ENCODE assay signal across 9 cellular contexts in the genomic region with DNA sequence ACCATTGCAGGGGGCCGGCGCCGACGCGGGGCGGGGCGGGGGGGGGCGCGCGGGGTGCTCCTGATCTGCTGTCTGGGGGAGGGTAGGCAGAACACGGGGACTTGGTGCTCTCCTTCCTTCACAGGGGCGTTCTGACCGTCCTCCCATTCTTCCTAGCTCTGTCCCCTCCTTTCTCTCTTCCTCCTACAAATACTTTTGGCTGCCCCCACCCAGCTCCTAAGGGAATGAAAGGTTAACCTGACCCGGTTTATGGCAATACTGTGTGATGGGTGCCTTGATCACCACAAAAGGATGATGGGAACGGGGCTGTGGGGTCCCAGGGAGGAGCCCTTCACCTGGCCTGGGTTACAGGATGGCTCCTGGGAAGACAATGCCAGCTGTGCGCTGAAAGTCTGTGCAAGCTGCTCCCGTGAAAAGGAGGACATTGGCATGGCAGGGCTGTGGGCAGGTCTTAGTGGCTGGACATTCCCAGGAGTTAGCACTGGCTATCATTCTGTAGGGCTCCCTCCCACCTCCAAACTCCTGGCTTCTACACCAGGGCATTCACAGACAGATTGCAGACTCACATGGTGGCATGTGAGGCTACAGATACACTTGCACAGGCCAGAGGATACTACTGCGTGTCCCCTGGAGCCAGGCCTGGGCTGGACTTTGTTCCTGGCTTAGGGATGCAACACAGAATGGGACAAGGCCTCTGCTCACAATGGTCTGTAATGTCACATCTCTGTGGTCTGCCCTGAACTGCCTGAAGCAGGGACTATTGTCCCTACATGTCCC. TPM values are rescaled to one million over a fixed set of nuclear protein-coding genes. Genes with fewer than 3 reads are reported as not detected.
DNase-seq lines count a peak whose midpoint lies in the region; ATAC-seq, FAIRE-seq and TF ChIP-seq lines count a peak whose summit lies in the region.
"Had no signal": no experiment of that assay in that cellular context is flagged by ENCODE, and none has a peak within 500 bp of the region (broad histone marks: within the 10 kb centered on the region; RNA-seq: fewer than 3 reads in every experiment).

No MANE protein-coding gene starts in this region.

- no peaks in the 10 kb centered on the region for H3K9me3 Mint-ChIP-seq in activated T-cell treated with anti-CD3 and anti-CD28 coated beads, Interleukin-2, amount 50 U/mL, for 24 hours

- H3K4me3 ChIP-seq in ascending aorta (peak overlapping the region; percentile 77 to 92), HepG2 (replicated peaks in 1 of 3; ENCODE audit: insufficient read depth in 1 of 3, low read depth in 2 of 3, low read length in 3 of 3) (peak overlapping the region; percentile 78 to 96 (median 78)), thymus (ENCODE audit: low read length) (peak overlapping the region; percentile 93)

- 75% methylated on average over 18 of the region's 18 CpGs for WGBS in HepG2 (ENCODE audit: low lambda C conversion rate)
- 94% methylated on average over 18 of the region's 18 CpGs for WGBS in thymus

- H3K27me3 ChIP-seq in ascending aorta (no peaks in the 10 kb centered on the region), HepG2 (ENCODE audit: control insufficient read depth in 1 of 2, insufficient read depth in 2 of 2, low read length in 2 of 2) (no peaks in the 10 kb centered on the region; a peak in 1 of 5 replicates), thymus (ENCODE audit: control insufficient read depth, insufficient read depth) (no peaks in the 10 kb centered on the region)

- intact Hi-C loops in ascending aorta (cut with DNase I) = loop anchor here (10.0 kb wide), 1 partner anchor 1068 kb away; the partner anchor contains the start of gene MRGBP
- intact Hi-C loops in HepG2 (cut with micrococcal nuclease; ENCODE audit: unreplicated experiment) = loop anchor here (10.0 kb wide), 1 partner anchor 118 kb away; no protein-coding TSS in a partner anchor

- H3K4me1 Mint-ChIP-seq in activated T-cell treated with anti-CD3 and anti-CD28 coated beads, Interleukin-2, amount 50 U/mL, for 24 hours (ENCODE audit: low read depth) = peaks cover 39% of the 10 kb centered on the region

- H3K27me3 Mint-ChIP-seq in activated T-cell treated with anti-CD3 and anti-CD28 coated beads, Interleukin-2, amount 50 U/mL, for 24 hours = no peaks in the 10 kb centered on the region

- CTCF ChIA-PET in HepG2 (lab: Yijun Ruan, JAX; ENCODE audit: low intra/inter-chr PET ratio, low total read pairs) = interaction anchor here (1.5 to 2.1 kb wide), 5 partner anchors 34 to 325 kb away, joined by 4 to 15 read pairs (median 9); partner anchors contain the start of genes ARFRP1, PTK6 and ZGPAT

- BruUV-seq in HepG2 (replicated peaks; lab: Mats Ljungman, UMichigan) = no TSS peak

- no peaks in the 10 kb centered on the region for H3K9me3 ChIP-seq in ascending aorta
- no peaks in the 10 kb centered on the region for H3K9me3 ChIP-seq in HepG2 (ENCODE audit: low read length)
- peaks cover 3% of the 10 kb centered on the region for H3K9me3 ChIP-seq in thymus (ENCODE audit: control insufficient read depth)

- no peak for DNase-seq in activated T-cell treated with anti-CD3 and anti-CD28 coated beads, Interleukin-2, amount 50 U/mL, for 24 hours
- DNase-seq in activated T-cell treated with anti-CD3 and anti-CD28 coated beads for 4 hours (no peak), ascending aorta (ENCODE audit: low spot score in 2 of 2) (no peak), HepG2 (ENCODE audit: low spot score) (peak; percentile 87), T1000 (lab: John Stamatoyannopoulos, UW) (no peak), pons (ENCODE audit: low spot score) (no peak)

- no peak for TF ChIP-seq RAD21 in HepG2 (CRISPR knock-in tag; IDR thresholded peaks at IDR 0.05)

- peak overlapping the region; percentile 94 for H3K4me3 Mint-ChIP-seq in activated T-cell treated with anti-CD3 and anti-CD28 coated beads, Interleukin-2, amount 50 U/mL, for 24 hours

- POLR2A ChIA-PET in HepG2 (lab: Yijun Ruan, JAX) = interaction anchor here (1.0 to 4.6 kb wide), 19 partner anchors 8 to 221 kb away, joined by 3 to 71 read pairs (median 14); partner anchors contain the start of genes ARFRP1, DNAJC5, LIME1 and PRPF6

- H4K20me1 ChIP-seq in HepG2 (ENCODE audit: insufficient read depth, low read length) = 0 out of 2 replicates have a peak, but pooled peaks cover under 1% of the 10 kb centered on the region

- peak overlapping the region; percentile 94 for H3K4me2 ChIP-seq in HepG2 (ENCODE audit: low read depth, low read length)

- no peak overlapping the region for H2AFZ ChIP-seq in HepG2 (ENCODE audit: low read length)

- no peak for FAIRE-seq in HepG2 (lab: Jason Lieb, UNC)

- peaks cover 52% of the 10 kb centered on the region for H3K36me3 Mint-ChIP-seq in activated T-cell treated with anti-CD3 and anti-CD28 coated beads, Interleukin-2, amount 50 U/mL, for 24 hours (ENCODE audit: low read depth)

- TF ChIP-seq POLR2A in HepG2 (IDR thresholded peaks at IDR 0.05; ENCODE audit: insufficient read depth in 1 of 2, low read depth in 2 of 2, low read length in 2 of 2) = no peak; a peak in 1 of 4 replicates

- H3K4me1 ChIP-seq in ascending aorta (peaks cover 0 to 30% of the 10 kb centered on the region in 2 donors), HepG2 (ENCODE audit: insufficient read depth, low read length) (peaks cover 51% of the 10 kb centered on the region), thymus (ENCODE audit: control insufficient read depth, insufficient read depth, low read length) (peaks cover 5% of the 10 kb centered on the region)

- TF ChIP-seq EP300 in HepG2 (IDR thresholded peaks at IDR 0.05; ENCODE audit: low read depth in 2 of 2, low read length in 2 of 2) = no peak
- TF ChIP-seq EP300 in HepG2 (CRISPR knock-in tag; IDR thresholded peaks at IDR 0.05; ENCODE audit: borderline replicate concordance) = no peak

- H3K79me2 ChIP-seq in HepG2 (ENCODE audit: insufficient read depth, low read length) = peaks cover 30% of the 10 kb centered on the region

- H3K9ac ChIP-seq in HepG2 (ENCODE audit: insufficient read depth, low read depth, low read length) = peak overlapping the region; percentile 94

- ATAC-seq in HepG2 (peak; percentile 17), GM18907 (IDR thresholded peaks at IDR 0.05; ENCODE audit: unreplicated experiment) (no peak)

- H3K27ac ChIP-seq in ascending aorta (peak overlapping the region; percentile 77 to 98), HepG2 (ENCODE audit: extremely low read length, insufficient read depth, low read length) (peak overlapping the region; percentile 89), thymus (ENCODE audit: low read depth) (peak overlapping the region; percentile 92)

- in situ Hi-C loops in HepG2 (cut with HindIII; ENCODE audit: extremely low pct_ligation_motif_present, low pct_unique_long_range_greater_than_20kb) = no loop called here

- H3K27ac Mint-ChIP-seq in activated T-cell treated with anti-CD3 and anti-CD28 coated beads, Interleukin-2, amount 50 U/mL, for 24 hours = peak overlapping the region; percentile 94

- H3K36me3 ChIP-seq in ascending aorta = peaks cover 6 to 12% of the 10 kb centered on the region in 2 donors
- H3K36me3 ChIP-seq in HepG2 (replicated peaks in 1 of 2; ENCODE audit: control insufficient read depth in 1 of 2, insufficient read depth in 2 of 2, low read length in 2 of 2) = peaks cover 2 to 3% of the 10 kb centered on the region in 2 experiments; a peak in 3 of 5 replicates
- H3K36me3 ChIP-seq in thymus (ENCODE audit: control insufficient read depth, insufficient read depth) = peaks cover 18% of the 10 kb centered on the region

- TF ChIP-seq CTCF in ascending aorta (IDR thresholded peaks at IDR 0.05) (no peak), HepG2 (CRISPR knock-in tag; IDR thresholded peaks at IDR 0.05) (no peak; the same call in 1 of the 2 replicates)

RNA-seq across cellular contexts. Expression of gene TPD52L2, which starts 1.9 kb away (rescaled TPM):
- total RNA-seq in ascending aorta = 161 TPM
- total RNA-seq in HepG2 (2016; rRNA removed; fragmentation: Illumina TruSeq; extraction: Trizol) = 156 and 187 TPM in 2 replicates
- 17.3 and 18.9 TPM in 2 replicates for total RNA-seq in HepG2 (2016; cell fraction: cytosol; rRNA removed; fragmentation: Illumina TruSeq; extraction: Trizol; ENCODE audit: low read depth)
- total RNA-seq in HepG2 (2016; cell fraction: insoluble cytoplasmic fraction; rRNA removed; fragmentation: Illumina TruSeq; extraction: Trizol) = 159 and 183 TPM in 2 replicates
- total RNA-seq in HepG2 (2016; cell fraction: membrane; rRNA removed; fragmentation: Illumina TruSeq; extraction: Trizol) = 68.0 and 74.8 TPM in 2 replicates
- 80.6 and 85.7 TPM in 2 replicates for total RNA-seq in HepG2 (2016; cell fraction: nucleus; rRNA removed; fragmentation: Illumina TruSeq; extraction: Trizol)
- polyA plus RNA-seq in HepG2 (2011; rRNA removed) = 184 and 198 TPM in 2 replicates
- 197 and 204 TPM in 2 replicates for polyA plus RNA-seq in HepG2 (2011; cell fraction: cytosol; rRNA removed)
- polyA plus RNA-seq in HepG2 (2011; cell fraction: nucleus; rRNA removed) = 163 and 169 TPM in 2 replicates
- polyA plus RNA-seq in HepG2 (2012) = 96.3 and 115 TPM in 2 replicates
- 18.7 and 19.4 TPM in 2 replicates for polyA plus RNA-seq in HepG2 (2016; cell fraction: cytosol; fragmentation: Illumina TruSeq; extraction: Trizol; ENCODE audit: low read depth)
- polyA plus RNA-seq in HepG2 (2016; cell fraction: insoluble cytoplasmic fraction; fragmentation: Illumina TruSeq; extraction: Trizol; ENCODE audit: low read depth) = 188 and 207 TPM in 2 replicates
- polyA plus RNA-seq in HepG2 (2016; cell fraction: membrane; fragmentation: Illumina TruSeq; extraction: Trizol; ENCODE audit: low read depth) = 59.6 and 59.7 TPM in 2 replicates
- 162 and 173 TPM in 2 replicates for polyA plus RNA-seq in HepG2 (2016; cell fraction: nucleus; fragmentation: Illumina TruSeq; extraction: Trizol; ENCODE audit: insufficient read depth, low read depth)
- polyA minus RNA-seq in HepG2 (2011; rRNA and poly(A)+ RNA removed; ENCODE audit: low replicate concordance) = 128 and 150 TPM in 2 replicates
- polyA minus RNA-seq in HepG2 (2011; cell fraction: cytosol; rRNA and poly(A)+ RNA removed) = 114 and 118 TPM in 2 replicates
- polyA minus RNA-seq in HepG2 (2011; cell fraction: nucleus; rRNA and poly(A)+ RNA removed) = 47.3 and 56.6 TPM in 2 replicates
- 73.2 TPM for polyA plus RNA-seq in thymus

RNA-seq across cellular contexts. Expression of gene ABHD16B, which starts 1.9 kb away (rescaled TPM):
- total RNA-seq in ascending aorta (not detected), HepG2 (2016; rRNA removed; fragmentation: Illumina TruSeq; extraction: Trizol) (not detected in 2 replicates)
- not detected in 2 replicates for total RNA-seq in HepG2 (2016; cell fraction: cytosol; rRNA removed; fragmentation: Illumina TruSeq; extraction: Trizol; ENCODE audit: low read depth)
- not detected in 2 replicates for total RNA-seq in HepG2 (2016; cell fraction: insoluble cytoplasmic fraction; rRNA removed; fragmentation: Illumina TruSeq; extraction: Trizol)
- total RNA-seq in HepG2 (2016; cell fraction: membrane; rRNA removed; fragmentation: Illumina TruSeq; extraction: Trizol) = not detected in 2 replicates
- not detected in 2 replicates for total RNA-seq in HepG2 (2016; cell fraction: nucleus; rRNA removed; fragmentation: Illumina TruSeq; extraction: Trizol)
- polyA plus RNA-seq in HepG2 (2011; rRNA removed) (not detected in 2 replicates), thymus (0.57 TPM)
- polyA plus RNA-seq in HepG2 (2011; cell fraction: cytosol; rRNA removed) = not detected in 2 replicates
- not detected in 2 replicates for polyA plus RNA-seq in HepG2 (2011; cell fraction: nucleus; rRNA removed)
- polyA plus RNA-seq in HepG2 (2012) = not detected in 2 replicates
- not detected in 2 replicates for polyA plus RNA-seq in HepG2 (2016; cell fraction: cytosol; fragmentation: Illumina TruSeq; extraction: Trizol; ENCODE audit: low read depth)
- polyA plus RNA-seq in HepG2 (2016; cell fraction: insoluble cytoplasmic fraction; fragmentation: Illumina TruSeq; extraction: Trizol; ENCODE audit: low read depth) = not detected in 2 replicates
- polyA plus RNA-seq in HepG2 (2016; cell fraction: membrane; fragmentation: Illumina TruSeq; extraction: Trizol; ENCODE audit: low read depth) = not detected in 2 replicates
- not detected in 2 replicates for polyA plus RNA-seq in HepG2 (2016; cell fraction: nucleus; fragmentation: Illumina TruSeq; extraction: Trizol; ENCODE audit: insufficient read depth, low read depth)
- not detected in 2 replicates for polyA minus RNA-seq in HepG2 (2011; rRNA and poly(A)+ RNA removed; ENCODE audit: low replicate concordance)
- polyA minus RNA-seq in HepG2 (2011; cell fraction: cytosol; rRNA and poly(A)+ RNA removed) = not detected in 2 replicates
- not detected in 2 replicates for polyA minus RNA-seq in HepG2 (2011; cell fraction: nucleus; rRNA and poly(A)+ RNA removed)
- total RNA-seq: pulmonary artery endothelial cell had no signal

RNA-seq across cellular contexts. Expression of gene DNAJC5, which starts 31.7 kb away (rescaled TPM):
- total RNA-seq in ascending aorta (42.9 TPM), HepG2 (2016; rRNA removed; fragmentation: Illumina TruSeq; extraction: Trizol) (54.3 and 64.5 TPM in 2 replicates)
- 11.9 and 12.0 TPM in 2 replicates for total RNA-seq in HepG2 (2016; cell fraction: cytosol; rRNA removed; fragmentation: Illumina TruSeq; extraction: Trizol; ENCODE audit: low read depth)
- 48.4 and 65.4 TPM in 2 replicates for total RNA-seq in HepG2 (2016; cell fraction: insoluble cytoplasmic fraction; rRNA removed; fragmentation: Illumina TruSeq; extraction: Trizol)
- 20.9 and 21.3 TPM in 2 replicates for total RNA-seq in HepG2 (2016; cell fraction: membrane; rRNA removed; fragmentation: Illumina TruSeq; extraction: Trizol)
- 36.9 and 44.3 TPM in 2 replicates for total RNA-seq in HepG2 (2016; cell fraction: nucleus; rRNA removed; fragmentation: Illumina TruSeq; extraction: Trizol)
- polyA plus RNA-seq in HepG2 (2011; rRNA removed) (42.8 and 51.8 TPM in 2 replicates), thymus (23.3 TPM)
- 50.7 and 53.5 TPM in 2 replicates for polyA plus RNA-seq in HepG2 (2011; cell fraction: cytosol; rRNA removed)
- 53.1 and 56.7 TPM in 2 replicates for polyA plus RNA-seq in HepG2 (2011; cell fraction: nucleus; rRNA removed)
- polyA plus RNA-seq in HepG2 (2012) = 35.9 and 42.1 TPM in 2 replicates
- polyA plus RNA-seq in HepG2 (2016; cell fraction: cytosol; fragmentation: Illumina TruSeq; extraction: Trizol; ENCODE audit: low read depth) = 6.9 and 7.7 TPM in 2 replicates
- polyA plus RNA-seq in HepG2 (2016; cell fraction: insoluble cytoplasmic fraction; fragmentation: Illumina TruSeq; extraction: Trizol; ENCODE audit: low read depth) = 37.7 and 43.6 TPM in 2 replicates
- 11.5 and 11.7 TPM in 2 replicates for polyA plus RNA-seq in HepG2 (2016; cell fraction: membrane; fragmentation: Illumina TruSeq; extraction: Trizol; ENCODE audit: low read depth)
- polyA plus RNA-seq in HepG2 (2016; cell fraction: nucleus; fragmentation: Illumina TruSeq; extraction: Trizol; ENCODE audit: insufficient read depth, low read depth) = 52.1 and 53.7 TPM in 2 replicates
- 45.9 and 137 TPM in 2 replicates for polyA minus RNA-seq in HepG2 (2011; rRNA and poly(A)+ RNA removed; ENCODE audit: low replicate concordance)
- polyA minus RNA-seq in HepG2 (2011; cell fraction: cytosol; rRNA and poly(A)+ RNA removed) = 49.8 and 50.2 TPM in 2 replicates
- polyA minus RNA-seq in HepG2 (2011; cell fraction: nucleus; rRNA and poly(A)+ RNA removed) = 27.8 and 28.3 TPM in 2 replicates

RNA-seq across cellular contexts. Expression of gene ZBTB46, which starts 32.1 kb away (rescaled TPM):
- 39.5 TPM for total RNA-seq in ascending aorta
- 10.9 and 13.5 TPM in 2 replicates for total RNA-seq in HepG2 (2016; rRNA removed; fragmentation: Illumina TruSeq; extraction: Trizol)
- total RNA-seq in HepG2 (2016; cell fraction: cytosol; rRNA removed; fragmentation: Illumina TruSeq; extraction: Trizol; ENCODE audit: low read depth) = 74.9 and 80.6 TPM in 2 replicates
- 10.9 and 15.4 TPM in 2 replicates for total RNA-seq in HepG2 (2016; cell fraction: insoluble cytoplasmic fraction; rRNA removed; fragmentation: Illumina TruSeq; extraction: Trizol)
- total RNA-seq in HepG2 (2016; cell fraction: membrane; rRNA removed; fragmentation: Illumina TruSeq; extraction: Trizol) = 51.8 and 55.2 TPM in 2 replicates
- total RNA-seq in HepG2 (2016; cell fraction: nucleus; rRNA removed; fragmentation: Illumina TruSeq; extraction: Trizol) = 8.7 and 9.2 TPM in 2 replicates
- polyA plus RNA-seq in HepG2 (2011; rRNA removed) = 1.6 and 2.7 TPM in 2 replicates
- polyA plus RNA-seq in HepG2 (2011; cell fraction: cytosol; rRNA removed) = 1.6 and 2.0 TPM in 2 replicates
- 7.2 and 7.6 TPM in 2 replicates for polyA plus RNA-seq in HepG2 (2011; cell fraction: nucleus; rRNA removed)
- polyA plus RNA-seq in HepG2 (2012) = 3.8 and 5.3 TPM in 2 replicates
- polyA plus RNA-seq in HepG2 (2016; cell fraction: cytosol; fragmentation: Illumina TruSeq; extraction: Trizol; ENCODE audit: low read depth) = 0.45 and 0.85 TPM in 2 replicates
- polyA plus RNA-seq in HepG2 (2016; cell fraction: insoluble cytoplasmic fraction; fragmentation: Illumina TruSeq; extraction: Trizol; ENCODE audit: low read depth) = 3.9 and 4.2 TPM in 2 replicates
- polyA plus RNA-seq in HepG2 (2016; cell fraction: membrane; fragmentation: Illumina TruSeq; extraction: Trizol; ENCODE audit: low read depth) = 1.4 and 1.5 TPM in 2 replicates
- 7.1 and 7.5 TPM in 2 replicates for polyA plus RNA-seq in HepG2 (2016; cell fraction: nucleus; fragmentation: Illumina TruSeq; extraction: Trizol; ENCODE audit: insufficient read depth, low read depth)
- 18.8 and 33.6 TPM in 2 replicates for polyA minus RNA-seq in HepG2 (2011; rRNA and poly(A)+ RNA removed; ENCODE audit: low replicate concordance)
- 8.3 and 9.0 TPM in 2 replicates for polyA minus RNA-seq in HepG2 (2011; cell fraction: cytosol; rRNA and poly(A)+ RNA removed)
- polyA minus RNA-seq in HepG2 (2011; cell fraction: nucleus; rRNA and poly(A)+ RNA removed) = 5.4 and 9.1 TPM in 2 replicates
- polyA plus RNA-seq in thymus = 3.7 TPM
